In the genomic region with DNA sequence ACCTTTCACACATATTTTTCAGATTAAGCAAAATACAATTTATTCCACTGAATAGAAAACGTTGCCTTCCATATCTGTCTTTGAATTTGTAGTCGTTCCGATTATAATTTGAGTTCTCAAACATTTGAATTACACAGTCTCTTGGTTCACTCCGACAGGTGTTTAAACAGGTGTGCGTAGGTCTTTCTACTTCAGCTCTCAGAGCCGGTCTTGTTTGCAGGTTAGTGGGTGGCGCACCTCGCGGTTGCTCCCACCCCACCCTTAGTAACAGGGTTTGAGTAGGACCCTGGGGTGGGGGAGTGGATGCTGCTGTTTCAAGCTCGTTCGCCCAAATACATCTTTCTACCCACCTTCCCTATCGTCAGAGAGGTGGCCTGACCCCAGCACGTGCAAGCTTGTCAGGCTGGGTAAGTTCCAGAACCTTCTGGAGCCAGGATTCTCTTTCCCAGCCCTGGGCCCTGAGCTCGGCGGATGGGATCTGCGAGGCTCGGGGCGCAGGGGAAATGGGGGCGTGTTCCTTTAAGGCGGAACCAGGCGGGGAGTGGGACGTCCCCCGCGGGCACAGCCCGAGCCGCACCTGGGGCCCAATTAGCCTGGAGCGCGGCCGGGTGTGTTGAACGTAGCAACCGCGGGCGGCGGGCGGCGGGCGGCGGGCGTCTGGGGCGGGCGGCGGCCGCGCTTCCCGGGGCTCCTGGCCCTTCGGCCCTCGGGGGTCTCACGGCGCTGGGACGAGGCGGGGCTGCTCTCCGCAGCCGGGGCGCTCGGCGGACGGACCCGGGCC, we compare ENCODE assay signal across 8 cellular contexts. TPM values are rescaled to one million over a fixed set of nuclear protein-coding genes. Genes with fewer than 3 reads are reported as not detected.
A peak's percentile ranks its signal among the peaks of the same experiment; 100 is the strongest.
DNase-seq lines count a peak whose midpoint lies in the region; ATAC-seq and TF ChIP-seq lines count a peak whose summit lies in the region.

A gene (plus strand): TSS at position 591 of the 781 bp plus-strand sequence.

- peak within 1 kb of the TSS; percentile 71 for H3K4me3 ChIP-seq in OCI-LY3 (ENCODE audit: low read length)
- peak within 1 kb of the TSS; percentile 50 for H3K4me3 ChIP-seq in iPS-15b (ENCODE audit: low read depth, low read length)
- H3K4me3 ChIP-seq in gastrocnemius medialis = peak within 1 kb of the TSS; percentile 45 to 59 (median 53)

- intact Hi-C loops in gastrocnemius medialis (cut with DNase I; ENCODE audit: low total_unique reads) = no loop called here

- H3K4me3 Mint-ChIP-seq in activated naive CD8-positive, alpha-beta T cell = peak within 1 kb of the TSS; percentile 77

- in situ Hi-C loops in gastrocnemius medialis (cut with MboI; ENCODE audit: low sequenced_read_pairs in 4 of 4) = no loop called here

- H3K27me3 ChIP-seq in OCI-LY3 (ENCODE audit: low read depth, low read length) (peaks cover 4% of the 10 kb centered on the region; the same call in 1 of the 2 replicates), iPS-15b (ENCODE audit: control insufficient read depth, insufficient read depth, low read length) (peaks cover 29% of the 10 kb centered on the region), gastrocnemius medialis (peaks cover 21 to 40% (median 22%) of the 10 kb centered on the region in 3 donors)

- ATAC-seq in GM18867 (IDR thresholded peaks at IDR 0.05; ENCODE audit: unreplicated experiment) = peak; percentile 86
- ATAC-seq in HG02852 (IDR thresholded peaks at IDR 0.05; ENCODE audit: unreplicated experiment) = peak; percentile 69
- peak in 1 of 2 donors; percentile 45 for ATAC-seq in gastrocnemius medialis

- H3K36me3 ChIP-seq in OCI-LY3 (replicated peaks; ENCODE audit: low read depth, low read length) (no peaks in the 10 kb centered on the region), iPS-15b (ENCODE audit: control insufficient read depth, insufficient read depth, low read length) (no peaks in the 10 kb centered on the region), gastrocnemius medialis (no peaks in the 10 kb centered on the region)

- H4K20me1 ChIP-seq in OCI-LY3 (ENCODE audit: insufficient read depth, low read length) = no peaks in the 10 kb centered on the region

- H3K27me3 Mint-ChIP-seq in activated naive CD8-positive, alpha-beta T cell = peaks cover 20% of the 10 kb centered on the region

- H3K27ac ChIP-seq in OCI-LY3 (ENCODE audit: low read length) = no peak within 1 kb of the TSS
- no peak within 1 kb of the TSS for H3K27ac ChIP-seq in gastrocnemius medialis

- no peaks in the 10 kb centered on the region for H3K79me2 ChIP-seq in OCI-LY3 (ENCODE audit: low read length)

- H2AFZ ChIP-seq in OCI-LY3 (ENCODE audit: low read depth, low read length) = no peak within 1 kb of the TSS

- H3K9me3 ChIP-seq in OCI-LY3 (ENCODE audit: insufficient read depth, low read length) (no peaks in the 10 kb centered on the region), iPS-15b (ENCODE audit: control insufficient read depth, insufficient read depth, low read length) (no peaks in the 10 kb centered on the region), gastrocnemius medialis (no peaks in the 10 kb centered on the region)

- no peaks in the 10 kb centered on the region for H3K9me3 Mint-ChIP-seq in activated naive CD8-positive, alpha-beta T cell (ENCODE audit: low read depth)

- H3K27ac Mint-ChIP-seq in activated naive CD8-positive, alpha-beta T cell = no peak within 1 kb of the TSS

- TF ChIP-seq CTCF in OCI-LY3 (IDR thresholded peaks at IDR 0.05; ENCODE audit: low read depth, low read length) = no peak
- TF ChIP-seq CTCF in gastrocnemius medialis (IDR thresholded peaks at IDR 0.05 in 4 of 5, conservative IDR thresholded peaks at IDR 0.05 in 1 of 5) = no peak

- H3K9ac ChIP-seq in OCI-LY3 (ENCODE audit: low read length) (peak within 1 kb of the TSS; percentile 50), iPS-15b (ENCODE audit: low read depth, low read length) (no peak within 1 kb of the TSS)

- TF ChIP-seq POLR2A in gastrocnemius medialis (IDR thresholded peaks at IDR 0.05) = no peak

- no peaks in the 10 kb centered on the region for H3K4me1 ChIP-seq in OCI-LY3 (ENCODE audit: low read length)
- H3K4me1 ChIP-seq in iPS-15b (ENCODE audit: control insufficient read depth, insufficient read depth, low read length) = peaks cover 5% of the 10 kb centered on the region
- peaks cover 3 to 5% of the 10 kb centered on the region in 2 donors for H3K4me1 ChIP-seq in gastrocnemius medialis

- DNase-seq in gastrocnemius medialis = no peak
- no peak for DNase-seq in UCSD-AML1 (lab: John Stamatoyannopoulos, UW; ENCODE audit: unreplicated experiment)
- DNase-seq in cortex of kidney (lab: John Stamatoyannopoulos, UW) = no peak

- H3K36me3 Mint-ChIP-seq in activated naive CD8-positive, alpha-beta T cell = no peaks in the 10 kb centered on the region

- H3K4me2 ChIP-seq in OCI-LY3 (ENCODE audit: low read length) = peak within 1 kb of the TSS; percentile 64

- H3K4me1 Mint-ChIP-seq in activated naive CD8-positive, alpha-beta T cell (ENCODE audit: low read depth) = peaks cover 12% of the 10 kb centered on the region

RNA-seq across cellular contexts. Expression of the gene that starts here (rescaled TPM):
- total RNA-seq in gastrocnemius medialis = 1 to 10 TPM; 1.5 to 5.9 (median 3.3) TPM
